In the genomic region with DNA sequence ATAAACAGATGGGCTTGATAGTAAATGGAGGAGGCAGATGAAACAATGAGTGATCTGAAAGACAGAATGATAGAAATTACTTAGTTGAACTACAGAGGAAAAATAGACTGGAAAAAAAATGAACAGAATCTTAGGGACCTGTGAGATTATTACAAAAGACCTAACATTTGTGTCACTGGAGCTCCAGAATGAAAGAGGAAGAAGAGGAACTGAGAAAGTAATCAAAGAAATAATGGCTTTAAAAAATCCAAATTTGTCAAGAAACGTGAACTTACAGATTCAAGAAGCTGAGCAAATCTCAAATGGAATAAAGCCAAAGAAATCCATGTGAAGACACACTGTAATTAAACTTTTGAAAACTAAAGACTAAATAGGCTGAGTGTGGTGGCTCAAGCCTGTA, we compare ENCODE assay signal across 22 cellular contexts. TPM values are rescaled to one million over a fixed set of nuclear protein-coding genes. Genes with fewer than 3 reads are reported as not detected.
DNase-seq lines count a peak whose midpoint lies in the region; ATAC-seq, FAIRE-seq and TF ChIP-seq lines count a peak whose summit lies in the region.
"Had no signal": no experiment of that assay in that cellular context is flagged by ENCODE, and none has a peak within 500 bp of the region (broad histone marks: within the 10 kb centered on the region; RNA-seq: fewer than 3 reads in every experiment).

No MANE protein-coding gene starts in this region.

- TF ChIP-seq EP300 in A549 (IDR thresholded peaks at IDR 0.05): no peak
- no peak for TF ChIP-seq EP300 in GM12878 (IDR thresholded peaks at IDR 0.05; ENCODE audit: borderline replicate concordance in 1 of 2, control insufficient read depth in 1 of 2, low read depth in 2 of 2, low read length in 2 of 2)

- H2AFZ ChIP-seq in GM12878 (ENCODE audit: control insufficient read depth, low read depth, low read length): no peak overlapping the region
- H2AFZ ChIP-seq: GM23338 had no signal

- no peak for DNase-seq in A549 (ENCODE audit: low read depth in 1 of 2, low spot score in 1 of 2)
- DNase-seq in GM12891 (ENCODE audit: insufficient read length, low spot score): no peak
- no peak for DNase-seq in GM12878 (ENCODE audit: low read depth, low spot score)
- no peak for DNase-seq in osteocyte (ENCODE audit: extremely low spot score, unreplicated experiment)
- DNase-seq in substantia nigra (lab: John Stamatoyannopoulos, UW): no peak
- no peak for DNase-seq in psoas muscle
- DNase-seq: ACHN; BE2C; C1 segment of cervical spinal cord; CD4-positive, CD25-positive, alpha-beta regulatory T cell; CD8-positive, alpha-beta memory T cell; COR-L47; DMS 273 treated with DMSO at 0.1 percent for 48 hours; DMS53; DND-41; EL; H7; HFFc6 had no signal

- peak; percentile 28 for FAIRE-seq in A549 (lab: Jason Lieb, UNC)
- no peak for FAIRE-seq in GM12891 (lab: Jason Lieb, UNC)
- no peak for FAIRE-seq in GM12878 (lab: Jason Lieb, UNC)
- FAIRE-seq: HTR-8/SVneo had no signal

- SMC1A ChIA-PET in GM12878 (lab: Charles Lee; ENCODE audit: uncharacterized antibody, unreplicated experiment): interaction anchor here (0.7 to 1.4 kb wide), 5 partner anchors 10 to 333 kb away, joined by 3 to 4 read pairs (median 3); no protein-coding TSS in a partner anchor

- H3K4me1 Mint-ChIP-seq in osteocyte (ENCODE audit: unreplicated experiment): peaks cover 52% of the 10 kb centered on the region
- H3K4me1 Mint-ChIP-seq: CD4-positive, CD25-positive, alpha-beta regulatory T cell; CD8-positive, alpha-beta memory T cell; IgD-negative memory B cell had no signal

- H3K9me3 ChIP-seq in A549: 0 out of 3 replicates have a peak, but pooled peaks cover 2% of the 10 kb centered on the region
- H3K9me3 ChIP-seq in GM12878 (replicated peaks; ENCODE audit: control insufficient read depth, insufficient read depth, low read length): no peaks in the 10 kb centered on the region
- no peaks in the 10 kb centered on the region for H3K9me3 ChIP-seq in psoas muscle
- H3K9me3 ChIP-seq: BE2C had no signal

- no peaks in the 10 kb centered on the region for H3K79me2 ChIP-seq in GM12878 (ENCODE audit: control insufficient read depth, insufficient read depth, low read length)

- H3K36me3 ChIP-seq in GM12878 (ENCODE audit: control insufficient read depth in 2 of 2, insufficient read depth in 2 of 2, low read length in 1 of 2): no peaks in the 10 kb centered on the region
- H3K36me3 ChIP-seq in psoas muscle (ENCODE audit: insufficient read depth in 1 of 2, low read depth in 1 of 2): no peaks in the 10 kb centered on the region
- H3K36me3 ChIP-seq: BE2C had no signal

- peaks cover 2% of the 10 kb centered on the region for H3K36me3 Mint-ChIP-seq in osteocyte (ENCODE audit: unreplicated experiment)
- H3K36me3 Mint-ChIP-seq: CD4-positive, CD25-positive, alpha-beta regulatory T cell; CD8-positive, alpha-beta memory T cell; IgD-negative memory B cell had no signal

- H3K27me3 ChIP-seq in GM12878 (replicated peaks in 1 of 2; ENCODE audit: control insufficient read depth in 2 of 2, insufficient read depth in 2 of 2, low read length in 1 of 2) (no peaks in the 10 kb centered on the region), psoas muscle (ENCODE audit: insufficient read depth in 3 of 3, low read length in 2 of 3) (no peaks in the 10 kb centered on the region)
- H3K27me3 ChIP-seq: BE2C had no signal

- H3K4me1 ChIP-seq in A549 (peaks cover 18% of the 10 kb centered on the region), GM12878 (ENCODE audit: control insufficient read depth, insufficient read depth, low read length) (no peaks in the 10 kb centered on the region), psoas muscle (no peaks in the 10 kb centered on the region)
- H3K4me1 ChIP-seq: BE2C had no signal

- TF ChIP-seq CTCF in A549 (IDR thresholded peaks at IDR 0.05): no peak
- no peak for TF ChIP-seq CTCF in GM12878 (IDR thresholded peaks at IDR 0.05 in 2 of 3, conservative IDR thresholded peaks at IDR 0.05 in 1 of 3; ENCODE audit: control insufficient read depth in 2 of 3, extremely low read depth in 1 of 3, insufficient read depth in 1 of 3, low read depth in 3 of 3, low read length in 3 of 3)
- TF ChIP-seq CTCF in osteocyte (IDR thresholded peaks at IDR 0.05): no peak
- TF ChIP-seq CTCF in psoas muscle (IDR thresholded peaks at IDR 0.05): no peak

- BruUV-seq in GM12878 (replicated peaks; lab: Mats Ljungman, UMichigan): no TSS peak

- RAD21 ChIA-PET in GM12878 (lab: Charles Lee; ENCODE audit: unreplicated experiment): no interaction called here

- TF ChIP-seq POLR2A in A549 (IDR thresholded peaks at IDR 0.05; ENCODE audit: low read length) (no peak), GM12891 (IDR thresholded peaks at IDR 0.05; ENCODE audit: low read depth, low read length) (no peak), GM12878 (IDR thresholded peaks at IDR 0.05; ENCODE audit: low read depth, low read length) (no peak)

- H3K4me3 Mint-ChIP-seq in osteocyte (ENCODE audit: unreplicated experiment): no peak overlapping the region
- H3K4me3 Mint-ChIP-seq: CD4-positive, CD25-positive, alpha-beta regulatory T cell; CD8-positive, alpha-beta memory T cell; GM23338; HFFc6; IgD-negative memory B cell had no signal

- H3K27ac Mint-ChIP-seq in osteocyte (ENCODE audit: unreplicated experiment): peak overlapping the region; percentile 29
- H3K27ac Mint-ChIP-seq: CD4-positive, CD25-positive, alpha-beta regulatory T cell; CD8-positive, alpha-beta memory T cell; GM23338; HFFc6; IgD-negative memory B cell had no signal

- no peaks in the 10 kb centered on the region for H3K27me3 Mint-ChIP-seq in osteocyte (ENCODE audit: unreplicated experiment)

- no peak overlapping the region for H3K9ac ChIP-seq in GM12878 (ENCODE audit: control insufficient read depth, insufficient read depth, low read length)

- ATAC-seq in A549 (no peak), GM12878 (no peak), psoas muscle (no peak)
- ATAC-seq: GM23338, HCT116 had no signal

- no peaks in the 10 kb centered on the region for H3K9me3 Mint-ChIP-seq in osteocyte (ENCODE audit: unreplicated experiment)
- H3K9me3 Mint-ChIP-seq: CD8-positive, alpha-beta memory T cell; GM23338; HFFc6 had no signal

- TF ChIP-seq RAD21 in A549 (conservative IDR thresholded peaks at IDR 0.05 in 1 of 2, IDR thresholded peaks at IDR 0.05 in 1 of 2) (no peak), GM12878 (IDR thresholded peaks at IDR 0.05; ENCODE audit: insufficient read depth, low read depth, low read length) (no peak)

- no peak overlapping the region for H3K4me2 ChIP-seq in A549
- H3K4me2 ChIP-seq in GM12878 (ENCODE audit: control insufficient read depth, insufficient read depth): no peak overlapping the region
- H3K4me2 ChIP-seq: GM23338 had no signal

- CTCF ChIA-PET in A549 (lab: Yijun Ruan, JAX) (interaction anchor here (1.3 to 1.4 kb wide), 2 partner anchors 15 to 77 kb away, joined by 3 read pairs; no protein-coding TSS in a partner anchor), GM12878 (lab: Yijun Ruan, JAX) (interaction anchor here (0.6 kb wide), 1 partner anchor 334 kb away, joined by 4 read pairs; no protein-coding TSS in a partner anchor)

- H3K27ac ChIP-seq in A549: no peak overlapping the region
- H3K27ac ChIP-seq in GM12878 (ENCODE audit: control insufficient read depth, insufficient read depth): no peak overlapping the region
- H3K27ac ChIP-seq in substantia nigra (ENCODE audit: low read depth, low read length, poor library complexity, severe bottlenecking): no peak overlapping the region
- H3K27ac ChIP-seq in psoas muscle: no peak overlapping the region

- intact Hi-C loops in GM12878 (cut with micrococcal nuclease; ENCODE audit: unreplicated experiment) (no loop called here), psoas muscle (cut with DNase I) (no loop called here)

- H3K4me3 ChIP-seq in A549 (no peak overlapping the region), GM12878 (no peak overlapping the region), psoas muscle (no peak overlapping the region)
- H3K4me3 ChIP-seq: GM23338 had no signal

- no peaks in the 10 kb centered on the region for H4K20me1 ChIP-seq in GM12878 (ENCODE audit: control insufficient read depth, insufficient read depth)

- POLR2A ChIA-PET in A549 (lab: Yijun Ruan, JAX): no interaction called here
- POLR2A ChIA-PET in GM12878 (lab: Charles Lee): no interaction called here

- 35% methylated on average over 1 of the region's 1 CpG for WGBS in A549 (ENCODE audit: missing lambda C conversion rate)
- whole genome bisulfite sequencing in GM12878 (ENCODE audit: insufficient coverage, insufficient replicate concordance, low lambda C conversion rate, missing lambda C conversion rate): 0% methylated on average over 1 of the region's 1 CpG
- WGBS in psoas muscle, 3 donors: 38 to 55% (median 52%) methylated on average over 1 of the region's 1 CpG

- in situ Hi-C loops in GM12878 (cut with MboI): no loop called here

TF ChIP-seq in GM12891, 5 proteins besides CTCF, POLR2A, EP300 and RAD21 (continues in another document):
- TF ChIP-seq POLR2AphosphoS5 (IDR thresholded peaks at IDR 0.05; ENCODE audit: low read depth, low read length): no peak

RNA-seq across cellular contexts. Expression of a gene that starts 28.3 kb away (rescaled TPM):
- 2.5 TPM in 2 replicates for polyA plus RNA-seq in A549 (2011; rRNA removed)
- 4.1 and 5.0 TPM in 2 replicates for polyA plus RNA-seq in A549 (2012; cell fraction: cytosol; rRNA removed)
- polyA plus RNA-seq in A549 (2012; cell fraction: nucleus; rRNA removed): 4.4 and 5.9 TPM in 2 replicates
- 13.5 to 19.0 TPM (median 16.1 TPM) in 3 replicates for polyA plus RNA-seq in A549 (2017; fragmentation: RNase III; extraction: RNeasy Plus Mini Kit Qiagen cat#74134 plus additional on column Dnase treatment)
- polyA minus RNA-seq in A549 (2011; rRNA and poly(A)+ RNA removed): 3.5 and 4.0 TPM in 2 replicates
- polyA plus RNA-seq in GM12891 (2012; ENCODE audit: low read depth, missing spikeins): not detected
- total RNA-seq in GM12878 (2013; cell fraction: nucleolus; rRNA removed): not detected in 2 replicates
- total RNA-seq in GM12878 (2014; rRNA removed): 0.51 and 1.0 TPM in 2 replicates
- 0.13 and 0.32 TPM in 2 replicates for total RNA-seq in GM12878 (2014; rRNA removed; fragmentation: Illumina TruSeq; extraction: Trizol)
- 0.69 and 1.0 TPM in 2 replicates for total RNA-seq in GM12878 (2021)
- not detected for polyA plus RNA-seq in GM12878 (2011; ENCODE audit: low read depth)
- polyA plus RNA-seq in GM12878 (2011; rRNA removed): 0.12 and 0.34 TPM in 2 replicates
- 0.12 and 0.25 TPM in 2 replicates for polyA plus RNA-seq in GM12878 (2011; cell fraction: cytosol; rRNA removed)
- polyA plus RNA-seq in GM12878 (2011; cell fraction: nucleus; rRNA removed): 0.28 TPM in 1 of 2 replicates, not detected in the other
- 0.25 TPM in 1 of 2 replicates, not detected in the other for polyA plus RNA-seq in GM12878 (2012)
- 0.21 TPM in 1 of 2 replicates, not detected in the other for polyA plus RNA-seq in GM12878 (2014; fragmentation: Illumina TruSeq; extraction: Trizol)
- not detected for polyA plus RNA-seq in GM12878 (2014; fragmentation: Nextera tagmentation; extraction: Ambion mirVana)
- polyA plus RNA-seq in GM12878 (2014; rRNA removed): not detected in 2 replicates
- polyA plus RNA-seq in GM12878 (2016; fragmentation: Nextera tagmentation; extraction: Ambion mirVana): not detected
- not detected in 2 replicates for polyA minus RNA-seq in GM12878 (2011; rRNA and poly(A)+ RNA removed)
- not detected in 2 replicates for polyA minus RNA-seq in GM12878 (2011; cell fraction: cytosol; rRNA and poly(A)+ RNA removed)
- polyA minus RNA-seq in GM12878 (2011; cell fraction: nucleus; rRNA and poly(A)+ RNA removed): not detected in 2 replicates
- 30.7 and 33.5 TPM in 2 replicates for total RNA-seq in osteocyte
- total RNA-seq in psoas muscle: 1 to 10 TPM in 2 of 4 donors, under 1 TPM in 2; 0.57 to 2.5 (median 1.1) TPM
- under 1 TPM; 0.51 to 0.83 (median 0.76) TPM for polyA plus RNA-seq in psoas muscle
- total RNA-seq: CD4-positive, CD25-positive, alpha-beta regulatory T cell; CD8-positive, alpha-beta memory T cell had no signal
- polyA plus RNA-seq: CD4-positive, CD25-positive, alpha-beta regulatory T cell; CD8-positive, alpha-beta memory T cell; IgD-negative memory B cell had no signal
